ENCODE assay signal across 8 cellular contexts in genomic region chr2:25982273-25982967, GRCh38. TPM values are rescaled to one million over a fixed set of nuclear protein-coding genes. Genes with fewer than 3 reads are reported as not detected.
DNase-seq lines count a peak whose midpoint lies in the region; ATAC-seq and TF ChIP-seq lines count a peak whose summit lies in the region.

TSS of gene KIF3C (minus strand) at chr2:25982497. CDS start at chr2:25981917, 580 bp downstream.

- peak within 1 kb of the TSS; percentile 70 for H3K27ac ChIP-seq in hepatocyte

- no peaks in the 10 kb centered on the region for H3K9me3 ChIP-seq in hepatocyte (ENCODE audit: low read depth)

- H4K20me1 ChIP-seq in hepatocyte (ENCODE audit: insufficient read depth, poor library complexity, severe bottlenecking), result no peaks in the 10 kb centered on the region

- peak; percentile 67 for ATAC-seq in HG02571 (IDR thresholded peaks at IDR 0.05; ENCODE audit: unreplicated experiment)
- no peak for ATAC-seq in GM18873 (IDR thresholded peaks at IDR 0.05; ENCODE audit: low FRiP score, unreplicated experiment)

- TF ChIP-seq CTCF in hepatocyte (IDR thresholded peaks at IDR 0.05; ENCODE audit: poor library complexity), result no peak

- peak within 1 kb of the TSS; percentile 100 for H3K4me2 ChIP-seq in hepatocyte

- H3K9me2 ChIP-seq in hepatocyte (replicated peaks; ENCODE audit: insufficient read depth), result no peaks in the 10 kb centered on the region

- H3K4me3 ChIP-seq in hepatocyte, result peak within 1 kb of the TSS; percentile 76

- peaks cover 26% of the 10 kb centered on the region for H3K4me1 ChIP-seq in hepatocyte (ENCODE audit: insufficient read depth)

- peaks cover 22% of the 10 kb centered on the region for H3K79me2 ChIP-seq in hepatocyte

- H3K27me3 ChIP-seq in hepatocyte, result no peaks in the 10 kb centered on the region

- WGBS in hepatocyte (ENCODE audit: low lambda C conversion rate, missing lambda C conversion rate), result 2% methylated on average over 50 of the region's 58 CpGs

- peak within 1 kb of the TSS; percentile 83 for H2AFZ ChIP-seq in hepatocyte

- DNase-seq in EL (peak; percentile 66), NCI-H1694 (lab: John Stamatoyannopoulos, UW) (peak; percentile 72), T-helper 22 cell (ENCODE audit: low read depth) (peak; percentile 71), astrocyte of the hippocampus (ENCODE audit: low read depth, low spot score) (peak; percentile 88), hepatocyte (ENCODE audit: low spot score) (peak; percentile 81), retina (peak; percentile 91)

- no peaks in the 10 kb centered on the region for H3K36me3 ChIP-seq in hepatocyte (replicated peaks; ENCODE audit: insufficient read depth, low read depth)

RNA-seq across cellular contexts. Expression of gene KIF3C, which starts in this region (rescaled TPM):
- 6.5 and 8.4 TPM in 2 replicates for total RNA-seq in hepatocyte
- 6.9 and 10.9 TPM in 2 replicates for polyA plus RNA-seq in hepatocyte
